10 cellular contexts compared by ENCODE assay signal in the genomic region with DNA sequence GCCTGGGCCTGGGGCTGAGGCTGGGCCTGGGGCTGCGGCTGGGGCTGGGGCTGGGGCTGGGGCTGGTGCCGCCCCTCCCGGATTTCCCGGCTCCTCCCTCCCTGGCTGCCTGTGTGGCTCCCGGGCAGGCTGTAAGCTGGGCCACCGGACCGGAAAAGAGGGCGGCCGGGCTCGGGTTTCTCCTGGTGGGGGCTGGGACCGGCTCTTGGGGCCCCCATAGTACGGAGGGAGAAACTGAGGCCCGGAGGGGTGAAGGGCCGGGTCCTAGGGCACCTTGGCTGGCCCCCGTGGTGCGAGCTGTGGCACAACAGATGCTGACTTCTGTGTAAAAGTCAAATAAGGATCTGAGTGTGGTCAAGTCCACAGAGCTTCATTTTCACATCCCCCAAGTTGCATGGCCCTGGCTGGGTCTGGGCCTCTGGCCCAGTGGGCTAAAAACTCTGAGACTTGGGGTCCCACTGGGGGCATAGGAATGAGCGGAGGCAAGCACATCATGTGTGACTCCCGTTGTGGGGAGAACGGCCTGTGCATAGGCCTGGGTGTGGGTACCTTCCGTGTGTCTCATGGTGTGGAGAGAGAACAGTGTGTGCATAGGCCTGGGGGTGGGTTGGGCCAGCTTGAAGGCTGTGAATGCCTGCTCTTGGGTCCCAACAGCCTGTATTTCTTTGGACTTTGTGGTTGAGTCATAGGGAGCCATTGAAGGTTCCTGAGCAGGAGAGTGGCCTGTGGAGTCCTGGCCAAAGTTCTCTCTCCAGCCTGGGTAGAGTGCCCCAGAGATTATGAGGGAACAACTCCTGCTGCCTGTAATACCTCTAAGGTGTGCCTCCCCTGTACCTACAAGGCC.
A peak's percentile ranks its signal among the peaks of the same experiment; 100 is the strongest.
DNase-seq lines count a peak whose midpoint lies in the region; ATAC-seq and TF ChIP-seq lines count a peak whose summit lies in the region.
"Had no signal": no experiment of that assay in that cellular context is flagged by ENCODE, and none has a peak within 500 bp of the region (broad histone marks: within the 10 kb centered on the region; RNA-seq: fewer than 3 reads in every experiment).

No MANE protein-coding gene starts in this region.

- TF ChIP-seq CTCF in GM13976 (IDR thresholded peaks at IDR 0.05; ENCODE audit: borderline replicate concordance, control extremely low read depth, extremely low read depth, insufficient read depth, missing control alignments) (no peak), Panc1 (IDR thresholded peaks at IDR 0.05) (no peak)

- DNase-seq in GM13976 (ENCODE audit: low spot score), result peak; percentile 81
- no peak for DNase-seq in Panc1 (ENCODE audit: low read depth, low spot score)
- peak; percentile 64 for DNase-seq in left ventricle myocardium superior
- no peak for DNase-seq in NOMO-1 treated with DMSO at 0.1 percent for 48 hours (lab: John Stamatoyannopoulos, UW; ENCODE audit: unreplicated experiment)
- DNase-seq in COR-L47 (lab: John Stamatoyannopoulos, UW), result no peak
- no peak for DNase-seq in RPMI8226
- DNase-seq: NCI-H526 treated with DMSO at 0.1 percent for 48 hours; stimulated activated CD4-positive, alpha-beta T cell treated with anti-CD3 and anti-CD28 coated beads, Interleukin-12 subunit alpha, Interleukin-12 subunit beta, amount 100 ng/mL, for 4 hours had no signal

- no TSS peak for BruUV-seq in Panc1 (replicated peaks; lab: Mats Ljungman, UMichigan)

- peak; percentile 68 for ATAC-seq in Panc1
- peak; percentile 37 for ATAC-seq in left ventricle myocardium superior
- ATAC-seq in HG02610 (IDR thresholded peaks at IDR 0.05; ENCODE audit: unreplicated experiment), result no peak

- in situ Hi-C loops in GM13976 (cut with MboI; ENCODE audit: low sequenced_read_pairs, unreplicated experiment), result no loop called here
- in situ Hi-C loops in Panc1 (cut with HindIII; ENCODE audit: low pct_unique_long_range_greater_than_20kb, low sequenced_read_pairs), result no loop called here

- H3K27me3 ChIP-seq in Panc1 (ENCODE audit: control insufficient read depth, insufficient read depth, low read length) (no peaks in the 10 kb centered on the region), skeletal muscle satellite cell (ENCODE audit: control insufficient read depth, insufficient read depth, low read length) (no peaks in the 10 kb centered on the region)

- H3K4me3 ChIP-seq in Panc1 (ENCODE audit: low read depth in 2 of 2, low read length in 2 of 2) (peak overlapping the region in 1 of 2 experiments; percentile 43; a peak in 3 of 4 replicates), skeletal muscle satellite cell (ENCODE audit: low read length) (peak overlapping the region; percentile 65)

- POLR2A ChIA-PET in Panc1 (lab: Charles Lee), result no interaction called here

- peak overlapping the region; percentile 83 for H3K4me2 ChIP-seq in skeletal muscle satellite cell (ENCODE audit: low read length)

- intact Hi-C loops in Panc1 (cut with micrococcal nuclease; ENCODE audit: unreplicated experiment), result loop anchor here (10.0 kb wide), 1 partner anchor 121 kb away; a partner anchor contains a TSS
- intact Hi-C loops in left ventricle myocardium superior (cut with micrococcal nuclease), result no loop called here

- H3K9me3 ChIP-seq in Panc1 (ENCODE audit: control insufficient read depth, insufficient read depth, low read depth, low read length) (no peaks in the 10 kb centered on the region), skeletal muscle satellite cell (replicated peaks; ENCODE audit: low read length) (no peaks in the 10 kb centered on the region)

- H3K36me3 ChIP-seq in Panc1 (ENCODE audit: control insufficient read depth, insufficient read depth, low read length), result no peaks in the 10 kb centered on the region
- no peaks in the 10 kb centered on the region for H3K36me3 ChIP-seq in skeletal muscle satellite cell (ENCODE audit: insufficient read depth, low read length)

- H3K4me1 ChIP-seq in Panc1 (ENCODE audit: control insufficient read depth, insufficient read depth, low read length), result peaks cover 15% of the 10 kb centered on the region
- H3K4me1 ChIP-seq in skeletal muscle satellite cell (ENCODE audit: control insufficient read depth, insufficient read depth, low read length), result peaks cover 69% of the 10 kb centered on the region

- H3K9ac ChIP-seq in skeletal muscle satellite cell (ENCODE audit: low read depth, low read length), result peak overlapping the region; percentile 39

- H3K27ac ChIP-seq in Panc1 (ENCODE audit: low read length), result peak overlapping the region; percentile 54; the same call in 1 of the 2 replicates

- CTCF ChIA-PET in Panc1 (lab: Charles Lee), result interaction anchor here (0.7 kb wide), 2 partner anchors 7 to 9 kb away, joined by 4 to 6 read pairs; no protein-coding TSS in a partner anchor

Comparison
In these comparisons a context has a peak if more than half of its experiments do, and no peak if none do; other contexts are left out.
1. DNase-seq: peak in GM13976 (single experiment) and left ventricle myocardium superior (single experiment); none in Panc1 (single experiment), NOMO-1 treated with DMSO at 0.1 percent for 48 hours (single experiment), COR-L47 (single experiment) and RPMI8226 (single experiment).